Comparison of ENCODE assay signal across 7 cellular contexts in genomic region chr5:66342316-66342715, GRCh38.
"Had no signal": no experiment of that assay in that cellular context is flagged by ENCODE, and none has a peak within 500 bp of the region (broad histone marks: within the 10 kb centered on the region; RNA-seq: fewer than 3 reads in every experiment).

No MANE protein-coding gene starts in this region.

- FAIRE-seq: H1, H54, HepG2 had no signal

- H3K4me3 ChIP-seq: GM23338 had no signal

- DNase-seq: H9, HCEC 1CT had no signal

- H3K4me1 Mint-ChIP-seq: IgD-negative memory B cell had no signal

- H3K27ac Mint-ChIP-seq: GM23338, IgD-negative memory B cell had no signal

- H3K9me3 Mint-ChIP-seq: GM23338, IgD-negative memory B cell had no signal

- H3K4me3 Mint-ChIP-seq: GM23338, H9, IgD-negative memory B cell had no signal
